Comparison of ENCODE assay signal across 8 cellular contexts in the genomic region with DNA sequence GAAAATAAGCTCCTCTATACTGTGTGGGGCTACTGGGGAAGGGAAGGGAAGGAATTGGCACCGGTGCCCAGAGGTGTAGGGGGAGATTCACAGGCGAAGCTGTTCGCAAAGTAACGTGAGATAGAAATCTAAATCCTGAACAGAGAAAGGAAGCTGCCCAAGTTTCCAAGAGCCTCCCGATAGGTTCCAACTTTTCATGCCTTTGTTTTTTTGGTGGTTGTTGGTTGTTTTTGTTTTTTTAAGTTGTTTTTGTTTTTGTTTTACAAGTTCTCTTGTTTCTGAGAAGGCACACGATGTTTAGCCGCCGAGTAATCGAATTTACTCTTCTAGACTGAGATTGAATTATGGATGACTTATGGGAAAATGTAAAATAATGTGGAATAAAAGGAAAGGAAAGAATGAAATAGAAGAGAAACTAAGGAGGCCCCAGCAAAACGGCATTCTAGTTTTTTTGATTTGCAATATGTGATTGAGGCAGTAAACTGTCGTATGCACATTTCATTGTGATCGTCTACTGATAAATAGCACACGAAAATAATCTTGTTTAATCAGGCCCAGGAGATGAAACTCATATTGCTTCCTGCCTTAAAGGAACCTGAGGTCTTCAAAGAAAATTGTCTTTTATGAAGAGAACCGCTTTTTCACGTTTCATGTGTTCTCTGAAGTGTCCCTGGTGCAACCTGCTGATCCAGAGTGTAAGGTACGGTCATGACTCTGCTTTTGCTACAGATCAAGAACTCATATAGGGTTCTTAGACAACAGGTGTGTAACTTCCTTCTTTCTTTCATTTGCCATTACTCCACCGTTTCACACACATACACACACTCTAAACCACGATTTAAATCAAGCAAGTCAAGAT. TPM values are rescaled to one million over a fixed set of nuclear protein-coding genes. Genes with fewer than 3 reads are reported as not detected.
A peak's percentile ranks its signal among the peaks of the same experiment; 100 is the strongest.
DNase-seq lines count a peak whose midpoint lies in the region; ATAC-seq and TF ChIP-seq lines count a peak whose summit lies in the region.

No MANE protein-coding gene starts in this region.

- intact Hi-C loops in adrenal gland (cut with DNase I) (loop anchor here (5.0 to 10.0 kb wide), 5 partner anchors 48 to 578 kb away; no protein-coding TSS in a partner anchor), stomach (cut with DNase I; ENCODE audit: low total_unique reads) (loop anchor here (10.0 kb wide), 1 partner anchor 58 kb away; no protein-coding TSS in a partner anchor)

- ATAC-seq in GM18517 (IDR thresholded peaks at IDR 0.05; ENCODE audit: unreplicated experiment) (no peak), HG03571 (IDR thresholded peaks at IDR 0.05; ENCODE audit: unreplicated experiment) (no peak)

- TF ChIP-seq EP300 in stomach (IDR thresholded peaks at IDR 0.05) = no peak

- H3K27me3 ChIP-seq in BLaER1 (peaks cover 36% of the 10 kb centered on the region), HUES48 (ENCODE audit: control insufficient read depth, insufficient read depth, low read length) (no peaks in the 10 kb centered on the region), adrenal gland (no peaks in the 10 kb centered on the region), kidney epithelial cell (ENCODE audit: control insufficient read depth, insufficient read depth, low read length) (no peaks in the 10 kb centered on the region), stomach (no peaks in the 10 kb centered on the region)

- H3K9ac ChIP-seq in BLaER1 (peak overlapping the region; percentile 83), HUES48 (ENCODE audit: low read depth, low read length) (peak overlapping the region; percentile 88)

- H3K4me1 ChIP-seq in BLaER1 (peaks cover 30% of the 10 kb centered on the region), HUES48 (ENCODE audit: control insufficient read depth, insufficient read depth, low read length) (peaks cover 36% of the 10 kb centered on the region), adrenal gland (replicated peaks in 1 of 2) (peaks cover 10 to 31% of the 10 kb centered on the region in 2 donors), stomach (peaks cover 21 to 53% (median 39%) of the 10 kb centered on the region in 4 donors)

- TF ChIP-seq CTCF in adrenal gland (IDR thresholded peaks at IDR 0.05) (no peak), kidney epithelial cell (IDR thresholded peaks at IDR 0.05; ENCODE audit: insufficient read depth, low read length, poor library complexity, severe bottlenecking) (no peak), stomach (IDR thresholded peaks at IDR 0.05) (no peak)

- 27 to 35% (median 33%) methylated on average over 18 of the region's 18 CpGs for whole genome bisulfite sequencing in adrenal gland, 4 donors
- 11 to 25% (median 19%) methylated on average over 18 of the region's 18 CpGs for WGBS in stomach, 5 donors

- H3K27ac ChIP-seq in BLaER1 (peak overlapping the region; percentile 86), HUES48 (ENCODE audit: low read depth, low read length) (peak overlapping the region; percentile 86), adrenal gland (peak overlapping the region; percentile 67 to 99 (median 95)), stomach (peak overlapping the region; percentile 91 to 100 (median 99))

- peak overlapping the region; percentile 85 for H3K4me3 ChIP-seq in BLaER1
- H3K4me3 ChIP-seq in HUES48 (ENCODE audit: low read depth, low read length) = peak overlapping the region; percentile 94
- H3K4me3 ChIP-seq in adrenal gland = peak overlapping the region in 3 of 4 donors; percentile 15 to 96 (median 51)
- H3K4me3 ChIP-seq in kidney epithelial cell (ENCODE audit: low read depth, low read length) = peak overlapping the region; percentile 87
- H3K4me3 ChIP-seq in stomach = peak overlapping the region; percentile 69 to 85 (median 80)

- peak overlapping the region; percentile 85 for H3K4me2 ChIP-seq in BLaER1

- DNase-seq in adrenal gland = no peak
- DNase-seq in kidney epithelial cell (ENCODE audit: low read depth) = no peak
- DNase-seq in stomach = no peak
- no peak for DNase-seq in germinal center (ENCODE audit: low spot score)

- peaks cover 28% of the 10 kb centered on the region for H4K20me1 ChIP-seq in BLaER1

- H3K9me3 ChIP-seq in BLaER1 (no peaks in the 10 kb centered on the region), HUES48 (ENCODE audit: control insufficient read depth, insufficient read depth, low read length) (no peaks in the 10 kb centered on the region), adrenal gland (replicated peaks in 1 of 3) (no peaks in the 10 kb centered on the region), stomach (no peaks in the 10 kb centered on the region)

- H3K36me3 ChIP-seq in BLaER1 (no peaks in the 10 kb centered on the region), HUES48 (ENCODE audit: control insufficient read depth, insufficient read depth, low read length) (no peaks in the 10 kb centered on the region), adrenal gland (replicated peaks in 1 of 2) (no peaks in the 10 kb centered on the region), kidney epithelial cell (ENCODE audit: control insufficient read depth, insufficient read depth, low read length) (no peaks in the 10 kb centered on the region), stomach (no peaks in the 10 kb centered on the region)

- no peak for TF ChIP-seq POLR2A in adrenal gland (IDR thresholded peaks at IDR 0.05)
- no peak for TF ChIP-seq POLR2A in stomach (IDR thresholded peaks at IDR 0.05)

RNA-seq across cellular contexts. Expression of a gene that starts 1.2 kb away (rescaled TPM):
- 10 to 100 TPM; 36.3 to 71.7 (median 51.6) TPM for total RNA-seq in adrenal gland
- 10 to 100 TPM; 15.8 to 44.2 (median 24.6) TPM for polyA plus RNA-seq in adrenal gland
- 31.5 and 35.4 TPM in 2 replicates for total RNA-seq in kidney epithelial cell
- total RNA-seq in stomach = 10 to 100 TPM; 38.2 to 75.3 (median 52.2) TPM
- 10 to 100 TPM; 13.1 to 26.0 (median 15.5) TPM for polyA plus RNA-seq in stomach
